9 cellular contexts compared by ENCODE assay signal in the genomic region with DNA sequence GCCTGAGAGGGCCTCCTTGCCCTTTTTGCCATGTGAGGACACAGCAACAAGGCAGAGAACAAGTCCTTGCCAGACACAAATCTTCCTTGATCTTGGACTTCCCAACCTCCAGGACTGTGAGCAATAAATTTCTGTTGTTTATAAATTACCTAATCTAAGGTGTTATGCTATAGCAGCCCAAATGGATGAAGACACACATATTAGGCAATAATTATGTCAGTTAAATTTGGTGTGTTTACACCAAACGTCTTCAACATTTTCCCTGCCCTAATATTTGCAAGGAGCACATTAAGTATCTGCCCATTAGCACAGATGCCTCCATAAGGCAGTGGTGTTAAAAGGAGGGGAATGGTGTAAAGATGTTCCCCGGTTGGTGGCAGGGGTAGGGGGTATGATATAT.
"Had no signal": no experiment of that assay in that cellular context is flagged by ENCODE, and none has a peak within 500 bp of the region (broad histone marks: within the 10 kb centered on the region; RNA-seq: fewer than 3 reads in every experiment).

No MANE protein-coding gene starts in this region.

- H3K27ac Mint-ChIP-seq: HFFc6, IgD-negative memory B cell had no signal

- H3K36me3 ChIP-seq: HAP-1 had no signal

- DNase-seq: GM23248, GOT3, H7, HFFc6 had no signal

- H3K4me1 ChIP-seq: HAP-1 had no signal

- H3K4me1 Mint-ChIP-seq: IgD-negative memory B cell had no signal

- H2AFZ ChIP-seq: GM23248 had no signal

- H3K9me3 ChIP-seq: HAP-1 had no signal

- H3K4me3 ChIP-seq: GM23248, HAP-1 had no signal

- H3K27ac ChIP-seq: GM23248, HL-60 had no signal

- H3K9ac ChIP-seq: GM23248 had no signal

- H3K9me3 Mint-ChIP-seq: HFFc6 had no signal

- ATAC-seq: HCT116, HepG2 had no signal

- H3K4me3 Mint-ChIP-seq: HFFc6, IgD-negative memory B cell had no signal

- FAIRE-seq: HepG2 had no signal

- H3K27me3 Mint-ChIP-seq: IgD-negative memory B cell had no signal
